1 cellular context compared by ENCODE assay signal in genomic region chr11:26332572-26332915, GRCh38.
TF ChIP-seq lines count a peak whose summit lies in the region.

No MANE protein-coding gene starts in this region.

TF ChIP-seq in WTC11, 78 proteins besides CTCF, POLR2A, EP300 and RAD21 (continued from another document):
- TF ChIP-seq, protein P1, sequence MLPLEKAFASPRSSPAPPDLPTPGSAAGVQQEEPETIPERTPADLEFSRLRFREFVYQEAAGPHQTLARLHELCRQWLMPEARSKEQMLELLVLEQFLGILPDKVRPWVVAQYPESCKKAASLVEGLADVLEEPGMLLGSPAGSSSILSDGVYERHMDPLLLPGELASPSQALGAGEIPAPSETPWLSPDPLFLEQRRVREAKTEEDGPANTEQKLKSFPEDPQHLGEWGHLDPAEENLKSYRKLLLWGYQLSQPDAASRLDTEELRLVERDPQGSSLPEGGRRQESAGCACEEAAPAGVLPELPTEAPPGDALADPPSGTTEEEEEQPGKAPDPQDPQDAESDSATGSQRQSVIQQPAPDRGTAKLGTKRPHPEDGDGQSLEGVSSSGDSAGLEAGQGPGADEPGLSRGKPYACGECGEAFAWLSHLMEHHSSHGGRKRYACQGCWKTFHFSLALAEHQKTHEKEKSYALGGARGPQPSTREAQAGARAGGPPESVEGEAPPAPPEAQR (CRISPR knock-in tag; IDR thresholded peaks at IDR 0.05) = no peak
- TF ChIP-seq ZNF416 (CRISPR knock-in tag; IDR thresholded peaks at IDR 0.05) (no peak), PRRX2 (CRISPR knock-in tag; IDR thresholded peaks at IDR 0.05) (no peak), ATF6 (CRISPR knock-in tag; IDR thresholded peaks at IDR 0.05) (no peak), CDX4 (CRISPR knock-in tag; IDR thresholded peaks at IDR 0.05; ENCODE audit: borderline replicate concordance) (no peak), GABPB1 (CRISPR knock-in tag; IDR thresholded peaks at IDR 0.05) (no peak)
